In the genomic region with DNA sequence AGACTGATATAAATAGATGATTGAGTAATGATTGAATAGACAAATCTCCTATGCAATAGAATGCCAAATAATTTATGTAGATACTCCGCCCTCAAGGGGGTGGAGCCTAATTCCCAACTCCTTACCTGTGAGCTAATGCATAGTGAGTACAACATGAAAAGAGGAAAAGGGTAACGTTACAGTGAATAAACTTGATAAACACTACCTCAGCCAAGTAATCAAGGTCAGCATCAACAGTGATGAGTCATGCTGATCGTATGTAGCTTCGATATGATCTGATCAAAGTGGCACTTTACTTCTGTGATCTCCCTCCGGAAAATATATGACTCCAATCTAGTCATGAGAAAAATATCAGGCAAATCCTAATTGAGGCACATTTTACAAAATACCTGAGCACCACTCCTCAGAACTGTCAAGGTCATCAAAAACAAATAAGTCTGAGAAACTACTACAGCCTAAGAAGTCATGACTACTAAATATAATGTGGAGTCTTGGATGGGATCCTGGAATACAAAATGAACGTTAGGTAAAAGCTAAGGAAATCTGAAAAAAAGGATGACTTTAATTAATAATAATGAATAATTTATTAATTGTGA, we compare ENCODE assay signal across 19 cellular contexts.
DNase-seq lines count a peak whose midpoint lies in the region; FAIRE-seq and TF ChIP-seq lines count a peak whose summit lies in the region.
"Had no signal": no experiment of that assay in that cellular context is flagged by ENCODE, and none has a peak within 500 bp of the region (broad histone marks: within the 10 kb centered on the region; RNA-seq: fewer than 3 reads in every experiment).

No MANE protein-coding gene starts in this region.

- no peak overlapping the region for H2AFZ ChIP-seq in keratinocyte (ENCODE audit: control insufficient read depth, low read length)

- H3K79me2 ChIP-seq in keratinocyte (ENCODE audit: control insufficient read depth, insufficient read depth, low read length), result no peaks in the 10 kb centered on the region

- POLR2A ChIA-PET in HEK293 (lab: Yijun Ruan, JAX), result no interaction called here

- H3K9me3 ChIP-seq in HEK293 (ENCODE audit: control insufficient read depth, insufficient read depth, low read depth, low read length), result no peaks in the 10 kb centered on the region
- H3K9me3 ChIP-seq in keratinocyte (ENCODE audit: control insufficient read depth, low read depth, low read length), result no peaks in the 10 kb centered on the region
- H3K9me3 ChIP-seq: BLaER1, Caco-2, Peyer's patch, sigmoid colon had no signal

- dilution Hi-C loops in keratinocyte (cut with MboI; ENCODE audit: extremely low pct_ligation_motif_present, low sequenced_read_pairs), result no loop called here

- H3K9me1 ChIP-seq in keratinocyte (ENCODE audit: control insufficient read depth, extremely low read depth, insufficient read depth, low read length), result no peaks in the 10 kb centered on the region

- H3K27ac ChIP-seq in HEK293 (ENCODE audit: extremely low read depth, low read depth, low read length) (no peak overlapping the region), keratinocyte (ENCODE audit: control insufficient read depth, insufficient read depth, low read length) (no peak overlapping the region)
- H3K27ac ChIP-seq: BLaER1, Peyer's patch, sigmoid colon had no signal

- FAIRE-seq in keratinocyte (lab: Jason Lieb, UNC), result peak; percentile 79

- H3K4me3 ChIP-seq in HEK293 (ENCODE audit: low read depth, low read length), result no peak overlapping the region
- H3K4me3 ChIP-seq in keratinocyte (ENCODE audit: control insufficient read depth in 2 of 3, extremely low read depth in 1 of 3, insufficient read depth in 2 of 3, low read depth in 1 of 3, low read length in 3 of 3), result peak overlapping the region in 1 of 3 experiments; percentile 16
- H3K4me3 ChIP-seq: BLaER1, Peyer's patch, sigmoid colon had no signal

- CTCF ChIA-PET in HEK293 (lab: Yijun Ruan, JAX), result interaction anchor here (0.6 kb wide), 2 partner anchors 185 to 781 kb away, joined by 3 read pairs; no protein-coding TSS in a partner anchor

- H4K20me1 ChIP-seq in keratinocyte (ENCODE audit: control insufficient read depth, extremely low read depth, insufficient read depth, low read length), result no peaks in the 10 kb centered on the region

- H3K9ac ChIP-seq in keratinocyte (ENCODE audit: control insufficient read depth, extremely low read depth, insufficient read depth, low read length), result no peak overlapping the region
- H3K9ac ChIP-seq: BLaER1 had no signal

- no peak for TF ChIP-seq CTCF in HEK293 (tag by site-specific recombination; IDR thresholded peaks at IDR 0.05)
- TF ChIP-seq CTCF in keratinocyte (optimal IDR thresholded peaks at IDR 0.05 in 1 of 3, IDR thresholded peaks at IDR 0.05 in 1 of 3, conservative IDR thresholded peaks at IDR 0.05 in 1 of 3; ENCODE audit: extremely low read depth in 1 of 3, insufficient read depth in 2 of 3, low read length in 3 of 3), result no peak

- H3K27me3 ChIP-seq in keratinocyte (ENCODE audit: control insufficient read depth, extremely low read depth, insufficient read depth, low read length), result no peaks in the 10 kb centered on the region
- H3K27me3 ChIP-seq: BLaER1, Peyer's patch, sigmoid colon had no signal

- DNase-seq in COLO668 (lab: John Stamatoyannopoulos, UW; ENCODE audit: unreplicated experiment), result peak; percentile 10
- peak; percentile 92 for DNase-seq in SW480 (ENCODE audit: low spot score)
- peak; percentile 44 for DNase-seq in keratinocyte (ENCODE audit: low read depth, low spot score)
- no peak for DNase-seq in SHP77 treated with DMSO at 0.1 percent for 48 hours (lab: John Stamatoyannopoulos, UW)
- no peak for DNase-seq in mesenteric fat pad (ENCODE audit: low spot score)
- no peak for DNase-seq in GF-D8 (lab: John Stamatoyannopoulos, UW)
- DNase-seq in NCI-H526 treated with DMSO at 0.1 percent for 48 hours (lab: John Stamatoyannopoulos, UW), result no peak
- DNase-seq: ACHN; activated CD4-positive, alpha-beta memory T cell treated with anti-CD3 and anti-CD28 coated beads, Interleukin-2, amount 10 ng/mL, durations not matched to agents 7 days and 5 days; Caco-2; NCI-H1105; NCI-H2029; NK-92 treated with Interleukin-12 subunit alpha and Interleukin-12 subunit beta, amount 100 ng/mL, for 24 hours; posterior cingulate gyrus; sigmoid colon; T1000 had no signal

- peak overlapping the region; percentile 50 for H3K4me2 ChIP-seq in keratinocyte (ENCODE audit: control insufficient read depth, extremely low read depth, insufficient read depth, low read depth, low read length)
- H3K4me2 ChIP-seq: BLaER1 had no signal

- H3K36me3 ChIP-seq in HEK293 (ENCODE audit: control insufficient read depth in 2 of 2, insufficient read depth in 1 of 2, low read length in 2 of 2) (no peaks in the 10 kb centered on the region), keratinocyte (ENCODE audit: control insufficient read depth in 2 of 2, extremely low read depth in 1 of 2, insufficient read depth in 2 of 2, low read length in 2 of 2) (no peaks in the 10 kb centered on the region)
- H3K36me3 ChIP-seq: BLaER1, Peyer's patch, sigmoid colon had no signal

- peaks cover 19% of the 10 kb centered on the region for H3K4me1 ChIP-seq in HEK293 (ENCODE audit: control insufficient read depth, insufficient read depth, low read length)
- peaks cover 22% of the 10 kb centered on the region for H3K4me1 ChIP-seq in keratinocyte (ENCODE audit: control insufficient read depth, extremely low read depth, insufficient read depth, low read length)
- H3K4me1 ChIP-seq: BLaER1, Peyer's patch, sigmoid colon had no signal

TF ChIP-seq in HEK293, 187 proteins besides CTCF, POLR2A, EP300 and RAD21:
- 0 out of 2 replicates have a peak, but pooled peaks have one; percentile 5 for TF ChIP-seq SP3 (tag by site-specific recombination; IDR thresholded peaks at IDR 0.05)
- 0 out of 2 replicates have a peak, but pooled peaks have one; percentile 35 for TF ChIP-seq KLF8 (tag by site-specific recombination; IDR thresholded peaks at IDR 0.05)
- TF ChIP-seq ZBTB48 (tag by site-specific recombination; IDR thresholded peaks at IDR 0.05), result no peak

Comparison
In these comparisons a context has a peak if more than half of its experiments do, and no peak if none do; other contexts are left out.
1. DNase-seq: peak in COLO668 (single experiment), SW480 (single experiment) and keratinocyte (single experiment); none in SHP77 treated with DMSO at 0.1 percent for 48 hours (single experiment), mesenteric fat pad (single experiment), GF-D8 (single experiment) and NCI-H526 treated with DMSO at 0.1 percent for 48 hours (single experiment).